Comparison of ENCODE assay signal across 12 cellular contexts in the genomic region with DNA sequence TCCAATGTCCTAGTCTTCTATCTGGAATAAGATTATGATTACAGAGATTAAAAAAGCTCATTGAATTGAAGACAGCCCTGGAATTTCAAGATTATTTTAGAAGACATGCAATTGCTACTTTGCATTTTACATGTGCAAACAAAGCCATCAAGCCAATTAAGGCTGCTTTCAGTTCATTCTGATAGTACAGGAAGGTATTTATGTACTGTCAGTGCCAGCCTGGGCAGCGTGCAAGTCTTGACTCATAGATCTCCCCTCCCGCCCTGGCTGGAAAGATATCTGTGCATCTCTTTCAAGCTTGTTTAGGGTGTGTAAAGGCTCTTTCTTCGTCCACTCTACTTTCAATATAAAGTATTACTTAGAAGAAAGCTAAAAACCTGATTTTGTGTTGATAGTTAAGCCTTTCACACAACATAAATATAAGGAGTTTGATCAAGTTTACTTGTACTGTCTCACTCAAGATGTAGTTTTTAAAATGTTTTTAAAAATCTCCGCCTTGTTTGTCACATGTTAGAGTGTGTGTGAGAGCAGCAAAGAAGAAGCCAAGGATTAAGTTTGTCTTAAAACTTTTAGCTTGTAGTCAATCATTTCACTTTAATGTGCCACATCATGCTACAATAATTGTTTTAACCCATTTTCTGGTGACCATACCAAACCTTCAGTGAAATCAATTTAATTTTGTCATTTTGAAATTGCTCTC. TPM values are rescaled to one million over a fixed set of nuclear protein-coding genes. Genes with fewer than 3 reads are reported as not detected.
DNase-seq lines count a peak whose midpoint lies in the region; ATAC-seq and TF ChIP-seq lines count a peak whose summit lies in the region.
"Had no signal": no experiment of that assay in that cellular context is flagged by ENCODE, and none has a peak within 500 bp of the region (broad histone marks: within the 10 kb centered on the region; RNA-seq: fewer than 3 reads in every experiment).

No MANE protein-coding gene starts in this region.

- no peak overlapping the region for H3K9ac ChIP-seq in OCI-LY3 (ENCODE audit: low read length)

- H3K4me2 ChIP-seq in OCI-LY3 (ENCODE audit: low read length): peak overlapping the region; percentile 48

- no peak for TF ChIP-seq EP300 in upper lobe of left lung (IDR thresholded peaks at IDR 0.05)

- H4K20me1 ChIP-seq in OCI-LY3 (ENCODE audit: insufficient read depth, low read length): no peaks in the 10 kb centered on the region

- no peaks in the 10 kb centered on the region for H3K79me2 ChIP-seq in OCI-LY3 (ENCODE audit: low read length)

- H3K27me3 ChIP-seq in OCI-LY3 (ENCODE audit: low read depth, low read length) (no peaks in the 10 kb centered on the region), upper lobe of left lung (no peaks in the 10 kb centered on the region)
- H3K27me3 ChIP-seq: esophagus muscularis mucosa had no signal

- H3K36me3 ChIP-seq in OCI-LY3 (replicated peaks; ENCODE audit: low read depth, low read length) (no peaks in the 10 kb centered on the region), upper lobe of left lung (no peaks in the 10 kb centered on the region)
- H3K36me3 ChIP-seq: esophagus muscularis mucosa had no signal

- intact Hi-C loops in Right ventricle myocardium superior (cut with DNase I): no loop called here

- H3K4me1 ChIP-seq in OCI-LY3 (ENCODE audit: low read length): peaks cover 11% of the 10 kb centered on the region
- no peaks in the 10 kb centered on the region for H3K4me1 ChIP-seq in upper lobe of left lung
- H3K4me1 ChIP-seq: esophagus muscularis mucosa had no signal

- no peak overlapping the region for H3K27ac ChIP-seq in OCI-LY3 (ENCODE audit: low read length)
- H3K27ac ChIP-seq in upper lobe of left lung: no peak overlapping the region
- H3K27ac ChIP-seq: esophagus muscularis mucosa had no signal

- TF ChIP-seq CTCF in OCI-LY3 (IDR thresholded peaks at IDR 0.05; ENCODE audit: low read depth, low read length): no peak
- TF ChIP-seq CTCF in upper lobe of left lung (IDR thresholded peaks at IDR 0.05): no peak

- DNase-seq in pons (ENCODE audit: low spot score): peak; percentile 44
- DNase-seq in COR-L47 (lab: John Stamatoyannopoulos, UW): no peak
- no peak for DNase-seq in NCI-H526 treated with DMSO at 0.1 percent for 48 hours (lab: John Stamatoyannopoulos, UW)
- DNase-seq in Right ventricle myocardium superior: no peak
- no peak for DNase-seq in upper lobe of left lung
- DNase-seq: left cardiac atrium, NCI-H2081 treated with DMSO at 0.1 percent for 48 hours, occipital lobe had no signal

- no peak for TF ChIP-seq POLR2A in upper lobe of left lung (IDR thresholded peaks at IDR 0.05)

- ATAC-seq in GM18870 (IDR thresholded peaks at IDR 0.05; ENCODE audit: unreplicated experiment) (peak; percentile 73), HG02642 (IDR thresholded peaks at IDR 0.05; ENCODE audit: poor library complexity, unreplicated experiment) (peak; percentile 87), Right ventricle myocardium superior (ENCODE audit: poor library complexity) (no peak), upper lobe of left lung (ENCODE audit: low FRiP score in 2 of 2) (no peak)

- H3K4me3 ChIP-seq in OCI-LY3 (ENCODE audit: low read length): no peak overlapping the region
- H3K4me3 ChIP-seq in upper lobe of left lung: no peak overlapping the region
- H3K4me3 ChIP-seq: esophagus muscularis mucosa had no signal

- WGBS in upper lobe of left lung, 2 donors: 84 to 87% methylated on average over 4 of the region's 4 CpGs

- H2AFZ ChIP-seq in OCI-LY3 (ENCODE audit: low read depth, low read length): peak overlapping the region; percentile 73

- H3K9me3 ChIP-seq in OCI-LY3 (ENCODE audit: insufficient read depth, low read length) (no peaks in the 10 kb centered on the region), upper lobe of left lung (no peaks in the 10 kb centered on the region)
- H3K9me3 ChIP-seq: esophagus muscularis mucosa had no signal

RNA-seq across cellular contexts. Expression of gene LYPLAL1, which starts 13.6 kb away (rescaled TPM):
- total RNA-seq in Right ventricle myocardium superior (72.2 TPM), upper lobe of left lung (10 to 100 TPM; 11.7 to 42.7 (median 26.0) TPM)

Comparison
In these comparisons a context has a peak if more than half of its experiments do, and no peak if none do; other contexts are left out.
1. ATAC-seq: peak in GM18870 (single experiment) and HG02642 (single experiment); none in Right ventricle myocardium superior (single experiment) and upper lobe of left lung (0 of 2).